20 cellular contexts compared by ENCODE assay signal in genomic region chr15:101043911-101044624, GRCh38.
A peak's percentile ranks its signal among the peaks of the same experiment; 100 is the strongest.
DNase-seq lines count a peak whose midpoint lies in the region; ATAC-seq and TF ChIP-seq lines count a peak whose summit lies in the region.
"Had no signal": no experiment of that assay in that cellular context is flagged by ENCODE, and none has a peak within 500 bp of the region (broad histone marks: within the 10 kb centered on the region; RNA-seq: fewer than 3 reads in every experiment).

No MANE protein-coding gene starts in this region.

- no peak overlapping the region for H3K27ac Mint-ChIP-seq in stimulated activated naive B cell treated with anti-CD40 and anti-IgM and Interleukin-4, amounts not matched to agents 10 μg/mL and 1 μg/mL and 100 μg/mL, for 72 hours
- H3K27ac Mint-ChIP-seq: activated CD8-positive, alpha-beta T cell treated with anti-CD3 and anti-CD28 coated beads, Interleukin-2, amount 10 ng/mL, durations not matched to agents 7 days and 5 days had no signal

- intact Hi-C loops in sigmoid colon (cut with DNase I): no loop called here

- H3K36me3 Mint-ChIP-seq in stimulated activated naive B cell treated with anti-CD40 and anti-IgM and Interleukin-4, amounts not matched to agents 10 μg/mL and 1 μg/mL and 100 μg/mL, for 72 hours: peaks cover 68 to 86% of the 10 kb centered on the region in 2 donors
- H3K36me3 Mint-ChIP-seq: activated naive CD4-positive, alpha-beta T cell treated with anti-CD3 and anti-CD28 coated beads, Interleukin-2, amount 50 U/mL, for 72 hours had no signal

- DNase-seq in H7: peak; percentile 11
- peak; percentile 3 for DNase-seq in WERI-Rb-1
- DNase-seq in islet precursor cell: peak; percentile 40
- peak; percentile 40 for DNase-seq in sigmoid colon
- DNase-seq in SJCRH30: no peak
- no peak for DNase-seq in stimulated activated naive B cell treated with anti-CD40 and anti-IgM and Interleukin-4, amounts not matched to agents 10 μg/mL and 1 μg/mL and 100 μg/mL, for 72 hours
- no peak for DNase-seq in UCSD-AML1 (lab: John Stamatoyannopoulos, UW; ENCODE audit: unreplicated experiment)
- DNase-seq: activated CD4-positive, CD25-positive, alpha-beta regulatory T cell; activated CD8-positive, alpha-beta T cell treated with anti-CD3 and anti-CD28 coated beads, Interleukin-2, amount 10 ng/mL, durations not matched to agents 7 days and 5 days; GM23248; naive B cell; NCI-H1092; NCI-H187 treated with DMSO at 0.1 percent for 48 hours; NCI-H526 treated with DMSO at 0.1 percent for 48 hours; RPMI8226; T-helper 9 cell had no signal

- H3K36me3 ChIP-seq in H7 (replicated peaks; ENCODE audit: control insufficient read depth, insufficient read depth, low read length): no peaks in the 10 kb centered on the region
- no peaks in the 10 kb centered on the region for H3K36me3 ChIP-seq in WERI-Rb-1
- H3K36me3 ChIP-seq in sigmoid colon: peaks cover 0 to 28% (median 0%) of the 10 kb centered on the region in 4 donors
- H3K36me3 ChIP-seq in SJCRH30: no peaks in the 10 kb centered on the region

- no peak overlapping the region for H3K4me3 Mint-ChIP-seq in stimulated activated naive B cell treated with anti-CD40 and anti-IgM and Interleukin-4, amounts not matched to agents 10 μg/mL and 1 μg/mL and 100 μg/mL, for 72 hours
- H3K4me3 Mint-ChIP-seq: activated CD8-positive, alpha-beta T cell treated with anti-CD3 and anti-CD28 coated beads, Interleukin-2, amount 10 ng/mL, durations not matched to agents 7 days and 5 days; central memory CD8-positive, alpha-beta T cell; naive B cell had no signal

- no peak for TF ChIP-seq EP300 in sigmoid colon (IDR thresholded peaks at IDR 0.05)

- no peaks in the 10 kb centered on the region; the same call in 1 of the 2 replicates for H3K27me3 ChIP-seq in H7 (ENCODE audit: control insufficient read depth, insufficient read depth, low read length)
- no peaks in the 10 kb centered on the region for H3K27me3 ChIP-seq in WERI-Rb-1 (ENCODE audit: insufficient read depth, low read depth, severe bottlenecking)
- H3K27me3 ChIP-seq in sigmoid colon: no peaks in the 10 kb centered on the region
- H3K27me3 ChIP-seq in SJCRH30: no peaks in the 10 kb centered on the region
- H3K27me3 ChIP-seq: ascending aorta had no signal

- H3K9me3 ChIP-seq in WERI-Rb-1 (ENCODE audit: severe bottlenecking) (no peaks in the 10 kb centered on the region), sigmoid colon (no peaks in the 10 kb centered on the region), SJCRH30 (replicated peaks) (0 out of 2 replicates have a peak, but pooled peaks cover 6% of the 10 kb centered on the region)
- H3K9me3 ChIP-seq: ascending aorta had no signal

- TF ChIP-seq CTCF in WERI-Rb-1 (IDR thresholded peaks at IDR 0.05; ENCODE audit: low read depth, low read length): no peak
- no peak for TF ChIP-seq CTCF in sigmoid colon (IDR thresholded peaks at IDR 0.05)

- TF ChIP-seq POLR2A in sigmoid colon (IDR thresholded peaks at IDR 0.05): no peak

- ATAC-seq in stimulated activated naive B cell treated with anti-CD40 and anti-IgM and Interleukin-4, amounts not matched to agents 10 μg/mL and 1 μg/mL and 100 μg/mL, for 72 hours (replicated peaks): no peak
- ATAC-seq in HG02884 (IDR thresholded peaks at IDR 0.05; ENCODE audit: unreplicated experiment): no peak
- ATAC-seq: activated CD8-positive, alpha-beta T cell treated with anti-CD3 and anti-CD28 coated beads, Interleukin-2, amount 10 ng/mL, durations not matched to agents 7 days and 5 days; activated naive CD4-positive, alpha-beta T cell treated with anti-CD3 and anti-CD28 coated beads, Interleukin-2, amount 50 U/mL, for 72 hours had no signal

- H3K27me3 Mint-ChIP-seq in stimulated activated naive B cell treated with anti-CD40 and anti-IgM and Interleukin-4, amounts not matched to agents 10 μg/mL and 1 μg/mL and 100 μg/mL, for 72 hours: no peaks in the 10 kb centered on the region
- H3K27me3 Mint-ChIP-seq: naive B cell had no signal

- H3K4me1 ChIP-seq in sigmoid colon (peaks cover 0 to 7% (median 0%) of the 10 kb centered on the region in 4 donors), SJCRH30 (0 out of 2 replicates have a peak, but pooled peaks cover 2% of the 10 kb centered on the region)
- H3K4me1 ChIP-seq: ascending aorta had no signal

- WGBS in sigmoid colon, 2 donors: 96 to 97% methylated on average over 13 of the region's 13 CpGs

- no peak overlapping the region for H3K27ac ChIP-seq in WERI-Rb-1
- H3K27ac ChIP-seq in sigmoid colon: no peak overlapping the region
- no peak overlapping the region for H3K27ac ChIP-seq in SJCRH30
- H3K27ac ChIP-seq: ascending aorta, GM23248 had no signal

- H3K4me3 ChIP-seq in H7 (ENCODE audit: insufficient read depth, low read depth, low read length): no peak overlapping the region
- H3K4me3 ChIP-seq in WERI-Rb-1 (ENCODE audit: low read depth, low read length): no peak overlapping the region
- no peak overlapping the region for H3K4me3 ChIP-seq in sigmoid colon
- no peak overlapping the region for H3K4me3 ChIP-seq in SJCRH30
- H3K4me3 ChIP-seq: ascending aorta, GM23248 had no signal

- H3K4me1 Mint-ChIP-seq in stimulated activated naive B cell treated with anti-CD40 and anti-IgM and Interleukin-4, amounts not matched to agents 10 μg/mL and 1 μg/mL and 100 μg/mL, for 72 hours: peaks cover 2 to 12% of the 10 kb centered on the region in 2 donors
- H3K4me1 Mint-ChIP-seq: central memory CD8-positive, alpha-beta T cell; naive B cell had no signal

- peaks cover 0 to 4% of the 10 kb centered on the region in 2 donors for H3K9me3 Mint-ChIP-seq in stimulated activated naive B cell treated with anti-CD40 and anti-IgM and Interleukin-4, amounts not matched to agents 10 μg/mL and 1 μg/mL and 100 μg/mL, for 72 hours

Comparison
In these comparisons a context has a peak if more than half of its experiments do, and no peak if none do; other contexts are left out.
1. DNase-seq: peak in H7 (single experiment), WERI-Rb-1 (single experiment), islet precursor cell (single experiment) and sigmoid colon (single experiment); none in SJCRH30 (0 of 2), stimulated activated naive B cell treated with anti-CD40 and anti-IgM and Interleukin-4, amounts not matched to agents 10 μg/mL and 1 μg/mL and 100 μg/mL, for 72 hours (single experiment) and UCSD-AML1 (single experiment).